In genomic region chr2:38751043-38751846, GRCh38 we compare ENCODE assay signal across 1 cellular context.
TF ChIP-seq lines count a peak whose summit lies in the region.

Gene SRSF7, minus strand, starts transcription at chr2:38751361. Its CDS starts 105 bp downstream, at chr2:38751256.

TF ChIP-seq in K562, 482 proteins besides CTCF, POLR2A, EP300 and RAD21 (continued from another document and continues in another):
- peak; percentile 93 for TF ChIP-seq ATF6 (CRISPR knock-in tag; IDR thresholded peaks at IDR 0.05)
- peak; percentile 63; the same call in 1 of the 2 replicates for TF ChIP-seq IRF1 (CRISPR knock-in tag; IDR thresholded peaks at IDR 0.05; ENCODE audit: borderline replicate concordance)
- no peak for TF ChIP-seq ZNF134 (CRISPR knock-in tag; conservative IDR thresholded peaks at IDR 0.05)
- TF ChIP-seq E2F6 (IDR thresholded peaks at IDR 0.05; ENCODE audit: borderline replicate concordance in 1 of 2, extremely low read depth in 1 of 2, insufficient read depth in 1 of 2, insufficient read length in 1 of 2, low read depth in 1 of 2, low read length in 1 of 2, poor library complexity in 1 of 2, severe bottlenecking in 1 of 2) = peak; percentile 82 to 89
- TF ChIP-seq E2F8 (IDR thresholded peaks at IDR 0.05; ENCODE audit: low read depth, partially characterized antibody) = peak; percentile 72
- TF ChIP-seq ZNF707 (CRISPR knock-in tag; conservative IDR thresholded peaks at IDR 0.05) = no peak
- TF ChIP-seq ZFPM2 (CRISPR knock-in tag; IDR thresholded peaks at IDR 0.05) = peak; percentile 81; the same call in 1 of the 2 replicates
- TF ChIP-seq FOXO4 (CRISPR knock-in tag; IDR thresholded peaks at IDR 0.05) = no peak
- no peak for TF ChIP-seq TCF7L2 (IDR thresholded peaks at IDR 0.05; ENCODE audit: low read depth, low read length)
- peak; percentile 87 for TF ChIP-seq BCOR (IDR thresholded peaks at IDR 0.05)
- TF ChIP-seq ZBTB1 (CRISPR knock-in tag; IDR thresholded peaks at IDR 0.05; ENCODE audit: borderline replicate concordance, low read depth) = peak; percentile 24; the same call in 1 of the 2 replicates
- peak; percentile 98 for TF ChIP-seq ARID4B (CRISPR knock-in tag; IDR thresholded peaks at IDR 0.05)
- no peak for TF ChIP-seq ZC3H11A (IDR thresholded peaks at IDR 0.05; ENCODE audit: low read depth, low read length)
- 0 out of 2 replicates have a peak, but pooled peaks have one; percentile 43 for TF ChIP-seq RFX7 (CRISPR knock-in tag; IDR thresholded peaks at IDR 0.05)
- TF ChIP-seq MXD1 (CRISPR knock-in tag; IDR thresholded peaks at IDR 0.05; ENCODE audit: borderline replicate concordance, poor library complexity, severe bottlenecking) = peak; percentile 71
- peak; percentile 67 for TF ChIP-seq PHF20 (IDR thresholded peaks at IDR 0.05; ENCODE audit: partially characterized antibody)
- TF ChIP-seq ZBTB33 (CRISPR knock-in tag; IDR thresholded peaks at IDR 0.05) = peak; percentile 93
- no peak for TF ChIP-seq ZNF507 (tag; conservative IDR thresholded peaks at IDR 0.05)
- no peak for TF ChIP-seq ZBTB34 (CRISPR knock-in tag; IDR thresholded peaks at IDR 0.05)
- TF ChIP-seq ZBTB40 (IDR thresholded peaks at IDR 0.05) = peak; percentile 78
- TF ChIP-seq ZBTB40 (CRISPR knock-in tag; IDR thresholded peaks at IDR 0.05) = no peak
- no peak; the same call in none of the 2 replicates for TF ChIP-seq CBFB (CRISPR knock-in tag; IDR thresholded peaks at IDR 0.05)
- TF ChIP-seq CHD1 (IDR thresholded peaks at IDR 0.05; ENCODE audit: low read length) = peak; percentile 95
- TF ChIP-seq SNRNP70 (optimal IDR thresholded peaks at IDR 0.05; ENCODE audit: low read depth, low read length) = peak; percentile 95
